In the genomic region with DNA sequence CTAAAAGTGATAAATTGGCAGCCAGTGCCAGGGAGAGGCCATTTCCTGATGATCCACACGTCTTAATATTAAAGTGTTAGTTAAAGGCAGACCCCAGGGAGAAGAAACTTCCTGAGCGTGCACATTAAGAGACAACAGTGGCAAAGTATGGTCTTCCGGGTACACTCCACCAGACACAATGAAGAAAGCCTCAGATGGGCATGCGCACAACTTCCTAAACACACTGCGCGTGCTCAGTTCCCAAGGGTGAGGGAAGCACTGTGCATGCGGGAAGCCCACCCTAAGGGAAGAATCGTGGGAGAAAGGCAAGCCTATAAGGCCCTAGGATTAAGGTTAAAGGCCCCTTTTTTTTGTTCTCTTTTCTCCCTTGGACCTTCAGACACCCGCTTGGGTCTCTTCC, we compare ENCODE assay signal across 35 cellular contexts.
"Had no signal": no experiment of that assay in that cellular context is flagged by ENCODE, and none has a peak within 500 bp of the region (broad histone marks: within the 10 kb centered on the region; RNA-seq: fewer than 3 reads in every experiment).

No MANE protein-coding gene starts in this region.

- H3K9me3 Mint-ChIP-seq: activated B cell treated with CpG ODN at 0.5 μM for 24 hours; activated CD4-positive, alpha-beta memory T cell treated with anti-CD3 and anti-CD28 coated beads, Interleukin-2, amount 10 ng/mL, durations not matched to agents 7 days and 5 days; activated CD4-positive, alpha-beta T cell treated with anti-CD3 and anti-CD28 coated beads, Interleukin-2, amount 10 ng/mL, durations not matched to agents 7 days and 5 days; activated naive CD4-positive, alpha-beta T cell treated with anti-CD3 and anti-CD28 coated beads, Interleukin-2, amount 10 ng/mL, durations not matched to agents 7 days and 5 days; activated naive CD4-positive, alpha-beta T cell treated with anti-CD3 and anti-CD28 coated beads, Interleukin-2, amount 50 U/mL, for 72 hours; activated naive CD8-positive, alpha-beta T cell treated with anti-CD3 and anti-CD28 coated beads, Interleukin-2, amount 10 ng/mL, durations not matched to agents 7 days and 5 days; activated T-cell treated with anti-CD3 and anti-CD28 coated beads, Interleukin-2, amount 50 U/mL, for 24 hours; T-helper 2 cell treated with Interferon-gamma antibody and Interleukin-4, amounts not matched to agents 5 μg/mL and 100 μg/mL, for 36 hours had no signal

- H3K4me3 Mint-ChIP-seq: activated B cell treated with CpG ODN at 0.5 μM for 24 hours; activated CD4-positive, alpha-beta memory T cell treated with anti-CD3 and anti-CD28 coated beads, Interleukin-2, amount 10 ng/mL, durations not matched to agents 7 days and 5 days; activated CD4-positive, alpha-beta T cell treated with anti-CD3 and anti-CD28 coated beads for 36 hours; activated CD4-positive, alpha-beta T cell treated with anti-CD3 and anti-CD28 coated beads, Interleukin-2, amount 10 ng/mL, durations not matched to agents 7 days and 5 days; activated naive CD4-positive, alpha-beta T cell treated with anti-CD3 and anti-CD28 coated beads, Interleukin-2, amount 10 ng/mL, durations not matched to agents 7 days and 5 days; activated naive CD8-positive, alpha-beta T cell treated with anti-CD3 and anti-CD28 coated beads, Interleukin-2, amount 10 ng/mL, durations not matched to agents 7 days and 5 days; activated T-cell treated with anti-CD3 and anti-CD28 coated beads, Interleukin-2, amount 50 U/mL, for 24 hours; activated T-cell treated with anti-CD3 and anti-CD28 coated beads, Interleukin-2, amount 50 U/mL, for 72 hours; brain; endodermal cell; T-helper 17 cell; T-helper 2 cell treated with Interferon-gamma antibody and Interleukin-4, amounts not matched to agents 5 μg/mL and 100 μg/mL, for 36 hours had no signal

- H3K4me1 Mint-ChIP-seq: activated B cell treated with CpG ODN at 0.5 μM for 24 hours; activated CD4-positive, alpha-beta memory T cell treated with anti-CD3 and anti-CD28 coated beads, Interleukin-2, amount 10 ng/mL, durations not matched to agents 7 days and 5 days; activated CD4-positive, alpha-beta T cell treated with anti-CD3 and anti-CD28 coated beads, Interleukin-2, amount 10 ng/mL, durations not matched to agents 7 days and 5 days; activated naive CD4-positive, alpha-beta T cell treated with anti-CD3 and anti-CD28 coated beads, Interleukin-2, amount 10 ng/mL, durations not matched to agents 7 days and 5 days; activated naive CD8-positive, alpha-beta T cell treated with anti-CD3 and anti-CD28 coated beads, Interleukin-2, amount 10 ng/mL, durations not matched to agents 7 days and 5 days; T-helper 17 cell had no signal

- DNase-seq: activated B cell treated with CpG ODN at 0.5 μM for 24 hours; activated CD4-positive, alpha-beta memory T cell treated with anti-CD3 and anti-CD28 coated beads, Interleukin-2, amount 10 ng/mL, durations not matched to agents 7 days and 5 days; activated CD4-positive, alpha-beta T cell treated with anti-CD3 and anti-CD28 coated beads for 36 hours; activated CD4-positive, alpha-beta T cell treated with anti-CD3 and anti-CD28 coated beads, Interleukin-2, amount 10 ng/mL, durations not matched to agents 7 days and 5 days; activated CD4-positive, alpha-beta T cell treated with anti-CD3 and anti-CD28 coated beads, Interleukin-2, amount 50 U/mL, for 4 hours; activated CD8-positive, alpha-beta memory T cell treated with anti-CD3 and anti-CD28 coated beads, Interleukin-2, amount 50 U/mL, for 48 hours; activated gamma-delta T cell; activated naive CD4-positive, alpha-beta T cell; activated naive CD4-positive, alpha-beta T cell treated with anti-CD3 and anti-CD28 coated beads, Interleukin-2, amount 10 ng/mL, durations not matched to agents 7 days and 5 days; activated naive CD8-positive, alpha-beta T cell treated with anti-CD3 and anti-CD28 coated beads, Interleukin-2, amount 10 ng/mL, durations not matched to agents 7 days and 5 days; activated T-cell treated with anti-CD3 and anti-CD28 coated beads for 4 hours; activated T-cell treated with anti-CD3 and anti-CD28 coated beads, Interleukin-2, amount 50 U/mL, for 24 hours; activated T-cell treated with anti-CD3 and anti-CD28 coated beads, Interleukin-2, amount 50 U/mL, for 72 hours; central memory CD4-positive, alpha-beta T cell; cerebellar nuclear complex; colonic mucosa; dorsolateral prefrontal cortex; effector memory CD4-positive, alpha-beta T cell; endodermal cell; erythroblast; foreskin keratinocyte; gastrocnemius medialis; glutamatergic neuron; heart left ventricle; T-helper 17 cell; T1000; WERI-Rb-1 had no signal

- H3K4me3 ChIP-seq: ascending aorta, breast epithelium, cardiac muscle cell, colonic mucosa, dorsolateral prefrontal cortex, esophagus muscularis mucosa, gastrocnemius medialis, heart left ventricle had no signal

- H3K27ac Mint-ChIP-seq: activated B cell treated with CpG ODN at 0.5 μM for 24 hours; activated CD4-positive, alpha-beta memory T cell treated with anti-CD3 and anti-CD28 coated beads, Interleukin-2, amount 10 ng/mL, durations not matched to agents 7 days and 5 days; activated CD4-positive, alpha-beta T cell treated with anti-CD3 and anti-CD28 coated beads for 36 hours; activated CD4-positive, alpha-beta T cell treated with anti-CD3 and anti-CD28 coated beads, Interleukin-2, amount 10 ng/mL, durations not matched to agents 7 days and 5 days; activated naive CD4-positive, alpha-beta T cell treated with anti-CD3 and anti-CD28 coated beads, Interleukin-2, amount 10 ng/mL, durations not matched to agents 7 days and 5 days; activated naive CD4-positive, alpha-beta T cell treated with anti-CD3 and anti-CD28 coated beads, Interleukin-2, amount 50 U/mL, for 72 hours; activated naive CD8-positive, alpha-beta T cell treated with anti-CD3 and anti-CD28 coated beads, Interleukin-2, amount 10 ng/mL, durations not matched to agents 7 days and 5 days; activated T-cell treated with anti-CD3 and anti-CD28 coated beads, Interleukin-2, amount 50 U/mL, for 24 hours; activated T-cell treated with anti-CD3 and anti-CD28 coated beads, Interleukin-2, amount 50 U/mL, for 72 hours; brain; T-helper 17 cell; T-helper 2 cell treated with Interferon-gamma antibody and Interleukin-4, amounts not matched to agents 5 μg/mL and 100 μg/mL, for 36 hours had no signal

- ATAC-seq: activated CD4-positive, alpha-beta T cell treated with anti-CD3 and anti-CD28 coated beads for 36 hours; activated CD4-positive, CD25-positive, alpha-beta regulatory T cell treated with anti-CD3 and anti-CD28 coated beads, Interleukin-2, amount 50 U/mL, for 24 hours; activated naive CD4-positive, alpha-beta T cell treated with anti-CD3 and anti-CD28 coated beads, Interleukin-2, amount 50 U/mL, for 72 hours; activated T-cell treated with anti-CD3 and anti-CD28 coated beads, Interleukin-2, amount 50 U/mL, for 72 hours; foreskin keratinocyte; gastrocnemius medialis; heart left ventricle; T-helper 17 cell had no signal

- H3K27ac ChIP-seq: ascending aorta, breast epithelium, cardiac muscle cell, colonic mucosa, dorsolateral prefrontal cortex, esophagus muscularis mucosa, foreskin keratinocyte, gastrocnemius medialis, heart left ventricle, WERI-Rb-1 had no signal

- H3K36me3 ChIP-seq: ascending aorta, breast epithelium, cardiac muscle cell, colonic mucosa, esophagus muscularis mucosa, gastrocnemius medialis, heart left ventricle, WERI-Rb-1 had no signal

- H3K9me3 ChIP-seq: ascending aorta, breast epithelium, colonic mucosa, gastrocnemius medialis, heart left ventricle had no signal

- H3K4me1 ChIP-seq: breast epithelium, colonic mucosa, esophagus muscularis mucosa, gastrocnemius medialis had no signal

- H3K36me3 Mint-ChIP-seq: activated naive CD4-positive, alpha-beta T cell treated with anti-CD3 and anti-CD28 coated beads, Interleukin-2, amount 10 ng/mL, durations not matched to agents 7 days and 5 days; activated naive CD4-positive, alpha-beta T cell treated with anti-CD3 and anti-CD28 coated beads, Interleukin-2, amount 50 U/mL, for 72 hours; activated naive CD8-positive, alpha-beta T cell treated with anti-CD3 and anti-CD28 coated beads, Interleukin-2, amount 10 ng/mL, durations not matched to agents 7 days and 5 days; brain had no signal

- H3K27me3 ChIP-seq: ascending aorta, breast epithelium, cardiac muscle cell, colonic mucosa, esophagus muscularis mucosa, foreskin keratinocyte, gastrocnemius medialis, heart left ventricle had no signal

- H3K27me3 Mint-ChIP-seq: activated B cell treated with CpG ODN at 0.5 μM for 24 hours had no signal
